28 cellular contexts compared by ENCODE assay signal in genomic region chr5:134891473-134891872, GRCh38.
"Had no signal": no experiment of that assay in that cellular context is flagged by ENCODE, and none has a peak within 500 bp of the region (broad histone marks: within the 10 kb centered on the region; RNA-seq: fewer than 3 reads in every experiment).

No MANE protein-coding gene starts in this region.

- H3K27me3 ChIP-seq: neural progenitor cell, ovary, right lobe of liver, sigmoid colon, stomach, thyroid gland, tibial nerve, upper lobe of left lung, uterus had no signal

- H3K27ac ChIP-seq: neural progenitor cell, ovary, parathyroid adenoma, psoas muscle, right lobe of liver, sigmoid colon, stomach, thoracic aorta, thyroid gland, tibial nerve, upper lobe of left lung, uterus had no signal

- DNase-seq: naive thymus-derived CD4-positive, alpha-beta T cell; natural killer cell; occipital lobe; ovary; posterior cingulate gyrus; psoas muscle; right cardiac atrium; right lobe of liver; sigmoid colon; small intestine; stimulated activated CD4-positive, alpha-beta T cell treated with anti-CD3 and anti-CD28 coated beads, Interleukin-15, amount 100 ng/mL, for 24 hours; stimulated activated CD4-positive, alpha-beta T cell treated with anti-CD3 and anti-CD28 coated beads, Interleukin-2, amount 100 ng/mL, for 24 hours; stimulated activated CD4-positive, alpha-beta T cell treated with anti-CD3 and anti-CD28 coated beads, Interleukin-2, amount 100 ng/mL, for 48 hours; stimulated activated CD4-positive, alpha-beta T cell treated with anti-CD3 and anti-CD28 coated beads, Interleukin-4, amount 100 ng/mL, for 24 hours; stimulated activated naive B cell treated with anti-CD40 and anti-IgM and Interleukin-4, amounts not matched to agents 10 μg/mL and 1 μg/mL and 100 μg/mL, for 72 hours; stimulated activated naive CD4-positive, alpha-beta T cell treated with Interleukin-2 at 50 U/mL for 16 hours; stomach; thyroid gland; trophoblast cell; upper lobe of left lung; uterus had no signal

- H3K27me3 Mint-ChIP-seq: naive thymus-derived CD4-positive, alpha-beta T cell; progenitor cell of endocrine pancreas; stimulated activated naive B cell treated with anti-CD40 and anti-IgM and Interleukin-4, amounts not matched to agents 10 μg/mL and 1 μg/mL and 100 μg/mL, for 72 hours had no signal

- H3K4me3 ChIP-seq: neural progenitor cell, ovary, psoas muscle, right lobe of liver, sigmoid colon, stomach, thoracic aorta, thyroid gland, tibial nerve, upper lobe of left lung, uterus had no signal

- H3K36me3 ChIP-seq: neural progenitor cell, ovary, uterus had no signal

- H3K4me1 Mint-ChIP-seq: nephron, neural progenitor cell had no signal

- ATAC-seq: naive thymus-derived CD4-positive, alpha-beta T cell; natural killer cell; psoas muscle; right cardiac atrium; right lobe of liver; stimulated activated effector memory CD8-positive, alpha-beta T cell treated with anti-CD3 and anti-CD28 coated beads, Interleukin-12 subunit alpha, Interleukin-12 subunit beta, amount 100 ng/mL, for 72 hours; stimulated activated naive B cell treated with anti-CD40 and anti-IgM and Interleukin-4, amounts not matched to agents 10 μg/mL and 1 μg/mL and 100 μg/mL, for 72 hours had no signal

- H3K4me1 ChIP-seq: parathyroid adenoma, psoas muscle, upper lobe of left lung, uterus had no signal

- H3K36me3 Mint-ChIP-seq: natural killer cell had no signal

- H3K9me3 Mint-ChIP-seq: naive thymus-derived CD4-positive, alpha-beta T cell; natural killer cell; stimulated activated effector memory CD8-positive, alpha-beta T cell treated with anti-CD3 and anti-CD28 coated beads, Interleukin-12 subunit alpha, Interleukin-12 subunit beta, amount 100 ng/mL, for 72 hours; stimulated activated naive B cell treated with anti-CD40 and anti-IgM and Interleukin-4, amounts not matched to agents 10 μg/mL and 1 μg/mL and 100 μg/mL, for 72 hours had no signal

- H3K9me3 ChIP-seq: ovary, psoas muscle, right lobe of liver, sigmoid colon, stomach, thoracic aorta, thyroid gland, tibial nerve, upper lobe of left lung, uterus had no signal

- H3K4me3 Mint-ChIP-seq: naive thymus-derived CD4-positive, alpha-beta T cell; natural killer cell; nephron; neural progenitor cell; stimulated activated effector memory CD8-positive, alpha-beta T cell treated with anti-CD3 and anti-CD28 coated beads, Interleukin-12 subunit alpha, Interleukin-12 subunit beta, amount 100 ng/mL, for 72 hours; stimulated activated naive B cell treated with anti-CD40 and anti-IgM and Interleukin-4, amounts not matched to agents 10 μg/mL and 1 μg/mL and 100 μg/mL, for 72 hours had no signal

- H3K27ac Mint-ChIP-seq: natural killer cell; nephron; neural progenitor cell; progenitor cell of endocrine pancreas; stimulated activated naive B cell treated with anti-CD40 and anti-IgM and Interleukin-4, amounts not matched to agents 10 μg/mL and 1 μg/mL and 100 μg/mL, for 72 hours had no signal
